Comparison of ENCODE assay signal across 1 cellular context in the genomic region with DNA sequence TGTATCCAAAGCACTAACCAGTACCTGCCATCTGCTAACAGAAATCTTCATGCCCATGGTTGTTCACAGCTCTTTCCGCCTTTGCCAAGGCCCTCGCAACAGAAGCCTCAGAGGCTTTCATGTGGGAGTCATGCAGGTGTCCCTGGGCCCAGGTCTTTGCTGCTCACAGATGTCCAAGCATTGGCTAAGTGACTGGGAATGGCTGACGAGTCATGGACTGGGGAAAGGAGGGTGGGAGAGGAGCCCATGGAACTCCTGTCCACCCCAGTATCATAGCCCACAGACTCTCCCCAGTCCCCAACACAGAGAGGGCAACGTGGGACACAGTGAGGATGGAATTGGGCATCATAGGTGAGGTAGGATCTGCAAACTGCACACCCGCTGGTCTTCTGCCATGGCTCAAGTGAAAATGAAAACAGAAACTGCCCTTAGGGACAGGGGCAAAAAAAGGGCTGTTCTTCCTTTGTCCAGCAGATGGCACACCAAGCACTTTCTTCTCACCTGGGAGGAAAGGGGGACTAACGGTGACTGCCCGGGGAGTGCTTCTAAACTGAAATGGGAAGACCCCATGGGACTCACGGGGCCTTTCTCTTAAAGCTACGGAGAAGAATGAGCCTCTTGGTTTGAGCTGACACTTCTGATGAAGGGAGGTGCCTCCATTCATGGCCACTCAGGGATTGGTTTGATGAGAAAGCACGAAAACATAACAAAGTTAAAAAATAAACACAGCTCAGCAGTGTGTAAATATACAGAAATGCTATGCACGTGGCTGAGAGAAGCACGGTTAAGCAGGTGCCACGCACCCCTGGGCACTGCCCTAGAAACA.
TF ChIP-seq lines count a peak whose summit lies in the region.

No MANE protein-coding gene starts in this region.

TF ChIP-seq in endothelial cell of umbilical vein, 7 proteins besides CTCF, POLR2A, EP300 and RAD21:
- TF ChIP-seq GATA2 (IDR thresholded peaks at IDR 0.05; ENCODE audit: insufficient read depth, insufficient read length, low read depth, low read length), result no peak
- TF ChIP-seq, protein P1, sequence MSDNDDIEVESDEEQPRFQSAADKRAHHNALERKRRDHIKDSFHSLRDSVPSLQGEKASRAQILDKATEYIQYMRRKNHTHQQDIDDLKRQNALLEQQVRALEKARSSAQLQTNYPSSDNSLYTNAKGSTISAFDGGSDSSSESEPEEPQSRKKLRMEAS (IDR thresholded peaks at IDR 0.05; ENCODE audit: insufficient read depth, insufficient read length), result no peak
- no peak for TF ChIP-seq JUN (IDR thresholded peaks at IDR 0.05; ENCODE audit: borderline replicate concordance, insufficient read depth, insufficient read length, low read depth)
- no peak for TF ChIP-seq POLR2AphosphoS5 (IDR thresholded peaks at IDR 0.05; ENCODE audit: insufficient read depth, low read depth, low read length)
- TF ChIP-seq EZH2 (IDR thresholded peaks at IDR 0.05; ENCODE audit: borderline replicate concordance, low read depth, low read length, severe bottlenecking), result no peak
- no peak for TF ChIP-seq FOS (IDR thresholded peaks at IDR 0.05; ENCODE audit: borderline replicate concordance, insufficient read depth, low read length)
- TF ChIP-seq MYC (IDR thresholded peaks at IDR 0.05; ENCODE audit: low read depth, low read length), result no peak
